Comparison of ENCODE assay signal across 26 cellular contexts in genomic region chr20:7454047-7454446, GRCh38.
"Had no signal": no experiment of that assay in that cellular context is flagged by ENCODE, and none has a peak within 500 bp of the region (broad histone marks: within the 10 kb centered on the region; RNA-seq: fewer than 3 reads in every experiment).

No MANE protein-coding gene starts in this region.

- H3K4me1 ChIP-seq: colonic mucosa, esophagus muscularis mucosa, foreskin keratinocyte, gastrocnemius medialis, gastroesophageal sphincter had no signal

- H3K27ac ChIP-seq: colonic mucosa, coronary artery, dorsolateral prefrontal cortex, epithelial cell of prostate, esophagus muscularis mucosa, esophagus squamous epithelium, foreskin keratinocyte, gastrocnemius medialis, gastroesophageal sphincter, heart left ventricle, heart right ventricle had no signal

- H3K27ac Mint-ChIP-seq: dendritic cell treated with granulocyte-macrophage colony-stimulating factor and Interleukin-4, amounts not matched to agents 40 ng/mL and 50 ng/mL, for 4 days; effector memory CD8-positive, alpha-beta T cell; endodermal cell had no signal

- H3K9me3 Mint-ChIP-seq: dendritic cell treated with granulocyte-macrophage colony-stimulating factor and Interleukin-4, amounts not matched to agents 40 ng/mL and 50 ng/mL, for 4 days; endodermal cell had no signal

- H3K4me1 Mint-ChIP-seq: endodermal cell had no signal

- H3K27me3 ChIP-seq: colonic mucosa, dorsolateral prefrontal cortex, esophagus muscularis mucosa, esophagus squamous epithelium, foreskin keratinocyte, gastrocnemius medialis, gastroesophageal sphincter, heart left ventricle, heart right ventricle had no signal

- ATAC-seq: effector memory CD8-positive, alpha-beta T cell; esophagus mucosa; foreskin keratinocyte; gastrocnemius medialis; gastroesophageal sphincter; heart left ventricle; heart right ventricle had no signal

- DNase-seq: colonic mucosa; cortex of kidney; dermis blood vessel endothelial cell; dorsolateral prefrontal cortex; effector CD4-positive, alpha-beta T cell; effector CD8-positive, alpha-beta T cell; effector memory CD4-positive, alpha-beta T cell; effector memory CD8-positive, alpha-beta T cell; endodermal cell; erythroblast; esophagus squamous epithelium; foreskin fibroblast; foreskin keratinocyte; foreskin melanocyte; gastrocnemius medialis; glutamatergic neuron; head of caudate nucleus; heart left ventricle; heart right ventricle had no signal

- H3K9me3 ChIP-seq: colonic mucosa, esophagus muscularis mucosa, esophagus squamous epithelium, gastrocnemius medialis, gastroesophageal sphincter, heart left ventricle, heart right ventricle had no signal

- H3K4me3 Mint-ChIP-seq: dendritic cell treated with granulocyte-macrophage colony-stimulating factor and Interleukin-4, amounts not matched to agents 40 ng/mL and 50 ng/mL, for 4 days; effector memory CD8-positive, alpha-beta T cell; endodermal cell had no signal

- FAIRE-seq: endothelial cell of umbilical vein had no signal

- H3K4me3 ChIP-seq: colonic mucosa, coronary artery, dorsolateral prefrontal cortex, esophagus muscularis mucosa, esophagus squamous epithelium, gastrocnemius medialis, gastroesophageal sphincter, heart left ventricle, heart right ventricle had no signal

- H3K27me3 Mint-ChIP-seq: dendritic cell treated with granulocyte-macrophage colony-stimulating factor and Interleukin-4, amounts not matched to agents 40 ng/mL and 50 ng/mL, for 4 days; effector memory CD8-positive, alpha-beta T cell had no signal

- H3K36me3 ChIP-seq: colonic mucosa, esophagus muscularis mucosa, esophagus squamous epithelium, gastrocnemius medialis, gastroesophageal sphincter, heart left ventricle, heart right ventricle had no signal
